In the genomic region with DNA sequence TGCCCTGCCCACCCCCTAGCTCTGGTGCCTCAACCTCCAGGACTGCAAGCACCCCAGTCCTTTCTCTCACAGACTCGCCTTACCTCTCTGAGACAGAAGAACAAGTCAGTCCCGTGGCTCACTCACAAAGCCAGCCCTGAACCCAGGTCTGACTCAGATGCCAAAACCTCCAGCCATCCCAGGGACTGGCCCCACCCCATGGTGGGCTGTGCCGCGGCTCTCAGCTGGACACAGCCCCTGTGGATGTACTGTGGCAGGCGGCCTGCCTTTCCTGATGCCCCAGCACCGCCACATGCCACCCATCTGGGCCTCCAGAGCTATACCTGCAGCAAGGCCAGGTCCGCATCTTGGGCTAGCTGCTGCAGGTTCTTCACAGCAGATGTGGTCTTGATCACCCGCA, we compare ENCODE assay signal across 2 cellular contexts.
A peak's percentile ranks its signal among the peaks of the same experiment; 100 is the strongest.
TF ChIP-seq lines count a peak whose summit lies in the region.

No MANE protein-coding gene starts in this region.

TF ChIP-seq in A549, 52 proteins besides CTCF, POLR2A, EP300 and RAD21:
- TF ChIP-seq, protein P1, sequence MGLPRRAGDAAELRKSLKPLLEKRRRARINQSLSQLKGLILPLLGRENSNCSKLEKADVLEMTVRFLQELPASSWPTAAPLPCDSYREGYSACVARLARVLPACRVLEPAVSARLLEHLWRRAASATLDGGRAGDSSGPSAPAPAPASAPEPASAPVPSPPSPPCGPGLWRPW (IDR thresholded peaks at IDR 0.05) = no peak
- TF ChIP-seq NPAS2 (CRISPR knock-in tag; IDR thresholded peaks at IDR 0.05; ENCODE audit: borderline replicate concordance) = no peak
- TF ChIP-seq, protein P2, sequence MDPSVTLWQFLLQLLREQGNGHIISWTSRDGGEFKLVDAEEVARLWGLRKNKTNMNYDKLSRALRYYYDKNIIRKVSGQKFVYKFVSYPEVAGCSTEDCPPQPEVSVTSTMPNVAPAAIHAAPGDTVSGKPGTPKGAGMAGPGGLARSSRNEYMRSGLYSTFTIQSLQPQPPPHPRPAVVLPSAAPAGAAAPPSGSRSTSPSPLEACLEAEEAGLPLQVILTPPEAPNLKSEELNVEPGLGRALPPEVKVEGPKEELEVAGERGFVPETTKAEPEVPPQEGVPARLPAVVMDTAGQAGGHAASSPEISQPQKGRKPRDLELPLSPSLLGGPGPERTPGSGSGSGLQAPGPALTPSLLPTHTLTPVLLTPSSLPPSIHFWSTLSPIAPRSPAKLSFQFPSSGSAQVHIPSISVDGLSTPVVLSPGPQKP (IDR thresholded peaks at IDR 0.05; ENCODE audit: low read depth, low read length) = no peak
- TF ChIP-seq ZSCAN20 (CRISPR knock-in tag; IDR thresholded peaks at IDR 0.05) = no peak
- no peak for TF ChIP-seq MAZ (IDR thresholded peaks at IDR 0.05; ENCODE audit: borderline replicate concordance, low read depth, low read length)
- TF ChIP-seq KDM5A (IDR thresholded peaks at IDR 0.05) = no peak
- no peak for TF ChIP-seq FOSB (CRISPR knock-in tag; IDR thresholded peaks at IDR 0.05)
- TF ChIP-seq SREBF2 (IDR thresholded peaks at IDR 0.05) = no peak
- no peak for TF ChIP-seq HOXB5 (CRISPR knock-in tag; IDR thresholded peaks at IDR 0.05)
- no peak for TF ChIP-seq SMC3 (IDR thresholded peaks at IDR 0.05)
- no peak for TF ChIP-seq HOXA7 (CRISPR knock-in tag; IDR thresholded peaks at IDR 0.05)
- no peak for TF ChIP-seq EHMT2 (IDR thresholded peaks at IDR 0.05; ENCODE audit: low read depth)
- TF ChIP-seq MAFK (IDR thresholded peaks at IDR 0.05; ENCODE audit: partially characterized antibody) = no peak
- TF ChIP-seq HOXB13 (CRISPR knock-in tag; IDR thresholded peaks at IDR 0.05; ENCODE audit: low read depth) = no peak
- TF ChIP-seq PHF8 (IDR thresholded peaks at IDR 0.05; ENCODE audit: borderline replicate concordance, low read depth) = no peak
- no peak for TF ChIP-seq HDAC2 (IDR thresholded peaks at IDR 0.05)

TF ChIP-seq in HEK293, 187 proteins besides CTCF, POLR2A, EP300 and RAD21:
- TF ChIP-seq, protein P3, sequence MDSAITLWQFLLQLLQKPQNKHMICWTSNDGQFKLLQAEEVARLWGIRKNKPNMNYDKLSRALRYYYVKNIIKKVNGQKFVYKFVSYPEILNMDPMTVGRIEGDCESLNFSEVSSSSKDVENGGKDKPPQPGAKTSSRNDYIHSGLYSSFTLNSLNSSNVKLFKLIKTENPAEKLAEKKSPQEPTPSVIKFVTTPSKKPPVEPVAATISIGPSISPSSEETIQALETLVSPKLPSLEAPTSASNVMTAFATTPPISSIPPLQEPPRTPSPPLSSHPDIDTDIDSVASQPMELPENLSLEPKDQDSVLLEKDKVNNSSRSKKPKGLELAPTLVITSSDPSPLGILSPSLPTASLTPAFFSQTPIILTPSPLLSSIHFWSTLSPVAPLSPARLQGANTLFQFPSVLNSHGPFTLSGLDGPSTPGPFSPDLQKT (IDR thresholded peaks at IDR 0.05; ENCODE audit: borderline replicate concordance, low read depth, low read length) = no peak
- peak; percentile 12; the same call in 1 of the 2 replicates for TF ChIP-seq ZIC2 (tag by site-specific recombination; IDR thresholded peaks at IDR 0.05)
TF ChIP-seq in HEK293: peak in this region for 1.
